Comparison of ENCODE assay signal across 1 cellular context in the genomic region with DNA sequence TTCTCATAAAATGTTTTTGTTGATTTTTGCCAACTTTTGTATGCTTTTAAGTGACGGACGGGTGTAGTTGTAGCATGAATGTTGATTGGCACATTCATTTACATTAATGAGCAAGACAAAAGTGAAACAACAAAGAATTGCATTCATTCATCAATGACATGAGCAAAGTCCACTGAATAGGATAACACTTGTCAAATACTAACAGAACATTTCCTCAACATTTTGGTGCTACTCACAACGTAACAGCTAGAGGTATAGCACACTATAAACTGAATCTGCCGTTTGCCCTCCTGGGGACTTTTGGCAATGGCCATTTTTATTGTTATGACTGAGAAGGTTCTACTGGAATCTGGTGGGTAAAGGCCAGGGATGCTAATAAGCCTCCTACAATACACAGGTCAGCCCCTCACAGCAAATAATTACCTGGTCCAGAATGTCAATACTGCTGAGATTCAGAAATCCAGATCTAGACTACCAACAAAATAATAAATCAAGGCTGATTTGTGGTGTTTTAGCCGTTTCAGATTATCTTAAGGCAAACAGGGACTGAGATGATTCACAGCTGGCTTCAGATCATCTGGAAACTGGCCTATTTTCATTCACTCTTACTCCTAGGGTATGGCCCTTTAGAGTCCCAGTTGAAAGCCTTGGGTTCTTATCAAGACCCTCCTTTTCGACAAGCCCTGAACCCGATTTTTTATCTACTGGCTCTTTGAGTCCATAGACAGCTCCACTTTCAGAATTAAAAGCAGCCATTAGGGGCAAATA.
TF ChIP-seq lines count a peak whose summit lies in the region.

No MANE protein-coding gene starts in this region.

TF ChIP-seq in K562, 482 proteins besides CTCF, POLR2A, EP300 and RAD21 (continued from another document):
- TF ChIP-seq TRIM25 (IDR thresholded peaks at IDR 0.05; ENCODE audit: borderline replicate concordance) (no peak), ZNF134 (CRISPR knock-in tag; conservative IDR thresholded peaks at IDR 0.05) (no peak), ZNF23 (CRISPR knock-in tag; IDR thresholded peaks at IDR 0.05) (no peak), NUFIP1 (IDR thresholded peaks at IDR 0.05; ENCODE audit: partially characterized antibody) (no peak)
